22 cellular contexts compared by ENCODE assay signal in genomic region chr9:91986248-91986647, GRCh38. TPM values are rescaled to one million over a fixed set of nuclear protein-coding genes. Genes with fewer than 3 reads are reported as not detected.
DNase-seq lines count a peak whose midpoint lies in the region; ATAC-seq, FAIRE-seq and TF ChIP-seq lines count a peak whose summit lies in the region.
"Had no signal": no experiment of that assay in that cellular context is flagged by ENCODE, and none has a peak within 500 bp of the region (broad histone marks: within the 10 kb centered on the region; RNA-seq: fewer than 3 reads in every experiment).

No MANE protein-coding gene starts in this region.

- no peaks in the 10 kb centered on the region; the same call in 1 of the 2 replicates for H3K9me3 ChIP-seq in K562 (replicated peaks; ENCODE audit: control insufficient read depth, insufficient read depth, low read depth, low read length)
- H3K9me3 ChIP-seq: BE2C had no signal

- H3K4me1 ChIP-seq in K562 (replicated peaks in 1 of 2; ENCODE audit: control insufficient read depth in 2 of 2, insufficient read depth in 2 of 2, low read length in 2 of 2), result no peaks in the 10 kb centered on the region
- H3K4me1 ChIP-seq: BE2C; BLaER1 treated with 17β-estradiol and CSF1 and Interleukin-3, amounts not matched to agents 10 nM and 100 nM had no signal

- TF ChIP-seq EP300 in K562 (IDR thresholded peaks at IDR 0.05; ENCODE audit: low read length), result no peak

- in situ Hi-C loops in K562 (cut with MboI), result loop anchor here (25.0 kb wide), 1 partner anchor 1074 kb away; no protein-coding TSS in a partner anchor

- intact Hi-C loops in K562 (cut with micrococcal nuclease), result no loop called here

- ATAC-seq in K562 (no peak), HG02973 (IDR thresholded peaks at IDR 0.05; ENCODE audit: unreplicated experiment) (no peak)
- ATAC-seq in natural killer cell treated with Interleukin-12 subunit alpha and Interleukin-12 subunit beta and Interleukin-15 and Interleukin-18, amount 100 ng/mL, for 72 hours, result no peak

- CTCF ChIA-PET in K562 (lab: Yijun Ruan, JAX; ENCODE audit: low intra/inter-chr PET ratio), result no interaction called here

- no peaks in the 10 kb centered on the region for H3K36me3 ChIP-seq in K562 (ENCODE audit: control insufficient read depth, insufficient read depth, low read length)
- H3K36me3 ChIP-seq: BE2C; BLaER1 treated with 17β-estradiol and CSF1 and Interleukin-3, amounts not matched to agents 10 nM and 100 nM had no signal

- no peak for FAIRE-seq in K562 (lab: Jason Lieb, UNC)
- FAIRE-seq: D721Med, GM12891, GM18507, H1 had no signal

- H3K4me3 Mint-ChIP-seq in natural killer cell treated with Interleukin-12 subunit alpha and Interleukin-12 subunit beta and Interleukin-15 and Interleukin-18, amount 100 ng/mL, for 72 hours, result no peak overlapping the region
- H3K4me3 Mint-ChIP-seq: CD14-positive monocyte; CD4-positive, alpha-beta T cell; CD8-positive, alpha-beta memory T cell had no signal

- peaks cover 10 to 11% of the 10 kb centered on the region in 2 donors for H3K27me3 Mint-ChIP-seq in natural killer cell treated with Interleukin-12 subunit alpha and Interleukin-12 subunit beta and Interleukin-15 and Interleukin-18, amount 100 ng/mL, for 72 hours

- no peak overlapping the region for H3K27ac Mint-ChIP-seq in natural killer cell treated with Interleukin-12 subunit alpha and Interleukin-12 subunit beta and Interleukin-15 and Interleukin-18, amount 100 ng/mL, for 72 hours
- H3K27ac Mint-ChIP-seq: CD14-positive monocyte; CD4-positive, alpha-beta T cell; CD8-positive, alpha-beta memory T cell had no signal

- H4K20me1 ChIP-seq in K562 (replicated peaks; ENCODE audit: control insufficient read depth, insufficient read depth, low read length), result no peaks in the 10 kb centered on the region
- H4K20me1 ChIP-seq: BLaER1 treated with 17β-estradiol and CSF1 and Interleukin-3, amounts not matched to agents 10 nM and 100 nM had no signal

- H3K4me3 ChIP-seq in K562, result no peak overlapping the region
- H3K4me3 ChIP-seq: BLaER1 treated with 17β-estradiol and CSF1 and Interleukin-3, amounts not matched to agents 10 nM and 100 nM had no signal

- TF ChIP-seq RAD21 in K562 (CRISPR knock-in tag; conservative IDR thresholded peaks at IDR 0.05 in 1 of 2, IDR thresholded peaks at IDR 0.05 in 1 of 2), result no peak

- TF ChIP-seq POLR2A in K562 (conservative IDR thresholded peaks at IDR 0.05), result no peak

- H3K4me1 Mint-ChIP-seq in natural killer cell treated with Interleukin-12 subunit alpha and Interleukin-12 subunit beta and Interleukin-15 and Interleukin-18, amount 100 ng/mL, for 72 hours (ENCODE audit: low read depth in 2 of 2), result no peaks in the 10 kb centered on the region
- H3K4me1 Mint-ChIP-seq: CD14-positive monocyte; CD8-positive, alpha-beta memory T cell had no signal

- H3K36me3 Mint-ChIP-seq in natural killer cell treated with Interleukin-12 subunit alpha and Interleukin-12 subunit beta and Interleukin-15 and Interleukin-18, amount 100 ng/mL, for 72 hours, result no peaks in the 10 kb centered on the region
- H3K36me3 Mint-ChIP-seq: CD14-positive monocyte; CD8-positive, alpha-beta memory T cell had no signal

- no peaks in the 10 kb centered on the region for H3K79me2 ChIP-seq in K562 (ENCODE audit: control insufficient read depth, insufficient read depth, low read length)

- H3K27ac ChIP-seq in K562 (ENCODE audit: extremely low read depth, low read depth, low read length), result no peak overlapping the region
- H3K27ac ChIP-seq: BLaER1 treated with 17β-estradiol and CSF1 and Interleukin-3, amounts not matched to agents 10 nM and 100 nM had no signal

- BruUV-seq in K562 (replicated peaks; lab: Mats Ljungman, UMichigan), result no TSS peak

- peak; percentile 15 for DNase-seq in EH (ENCODE audit: low read depth)
- peak; percentile 4 for DNase-seq in NCI-H460 (ENCODE audit: extremely low read depth, low read depth)
- DNase-seq in K562 (ENCODE audit: extremely low read depth in 1 of 4, low spot score in 3 of 4), result no peak
- no peak for DNase-seq in natural killer cell treated with Interleukin-12 subunit alpha and Interleukin-12 subunit beta and Interleukin-15 and Interleukin-18, amount 100 ng/mL, for 72 hours (ENCODE audit: low spot score)
- no peak for DNase-seq in occipital lobe (lab: John Stamatoyannopoulos, UW)
- DNase-seq: AML-193; BE2C; CD4-positive, alpha-beta T cell; CD8-positive, alpha-beta memory T cell; DMS 273 treated with DMSO at 0.1 percent for 48 hours; DMS79; GF-D8; H7; HCEC 1CT had no signal

- H3K9me1 ChIP-seq in K562 (ENCODE audit: control insufficient read depth, insufficient read depth, low read length), result no peaks in the 10 kb centered on the region

- H3K9ac ChIP-seq in K562 (ENCODE audit: insufficient read depth in 1 of 2, low read depth in 2 of 2, low read length in 2 of 2), result no peak overlapping the region
- H3K9ac ChIP-seq: BLaER1 treated with 17β-estradiol and CSF1 and Interleukin-3, amounts not matched to agents 10 nM and 100 nM had no signal

- peaks cover 12 to 13% of the 10 kb centered on the region in 2 experiments; a peak in 4 of 5 replicates for H3K27me3 ChIP-seq in K562 (ENCODE audit: control insufficient read depth in 2 of 2, insufficient read depth in 2 of 2, low read length in 2 of 2)
- H3K27me3 ChIP-seq: BE2C; BLaER1 treated with 17β-estradiol and CSF1 and Interleukin-3, amounts not matched to agents 10 nM and 100 nM had no signal

- POLR2A ChIA-PET in K562 (lab: Yijun Ruan, JAX), result interaction anchor here (0.7 kb wide), 1 partner anchor 15 kb away, joined by 4 read pairs; no protein-coding TSS in a partner anchor

- 8% methylated on average over 2 of the region's 2 CpGs for WGBS in K562 (ENCODE audit: insufficient coverage, low coverage, missing lambda C conversion rate)

- H3K9me3 Mint-ChIP-seq in natural killer cell treated with Interleukin-12 subunit alpha and Interleukin-12 subunit beta and Interleukin-15 and Interleukin-18, amount 100 ng/mL, for 72 hours, result no peaks in the 10 kb centered on the region
- H3K9me3 Mint-ChIP-seq: CD4-positive, alpha-beta T cell had no signal

- no peak overlapping the region for H2AFZ ChIP-seq in K562 (ENCODE audit: low read depth, low read length)

- no peak overlapping the region for H3K4me2 ChIP-seq in K562 (ENCODE audit: insufficient read depth, low read length)
- H3K4me2 ChIP-seq: BLaER1 treated with 17β-estradiol and CSF1 and Interleukin-3, amounts not matched to agents 10 nM and 100 nM had no signal

- TF ChIP-seq CTCF in K562 (IDR thresholded peaks at IDR 0.05 in 2 of 3, conservative IDR thresholded peaks at IDR 0.05 in 1 of 3; ENCODE audit: insufficient read depth in 2 of 3, low read depth in 1 of 3, low read length in 3 of 3), result no peak

TF ChIP-seq in K562, 482 proteins besides CTCF, POLR2A, EP300 and RAD21:
- peak; percentile 52 for TF ChIP-seq NFE2 (IDR thresholded peaks at IDR 0.05; ENCODE audit: low read depth)
- no peak for TF ChIP-seq PCBP1 (IDR thresholded peaks at IDR 0.05; ENCODE audit: low read depth, low read length, poor library complexity, severe bottlenecking)
- 0 out of 2 replicates have a peak, but pooled peaks have one; percentile 32 for TF ChIP-seq MAFG (tag; conservative IDR thresholded peaks at IDR 0.05)
TF ChIP-seq in K562: peak in this region for 2.

RNA-seq across cellular contexts. Expression of gene ROR2, which starts 36.2 kb away (rescaled TPM):
- total RNA-seq in NCI-H460 (2014; rRNA removed; shearing (Covaris generic)), result 0.10 and 0.14 TPM in 2 replicates
- not detected in 2 replicates for polyA plus RNA-seq in NCI-H460 (2014; cell fraction: nucleus; rRNA removed)
- 55.8 and 56.6 TPM in 2 replicates for total RNA-seq in K562 (2011; cell fraction: chromatin; rRNA removed; ENCODE audit: low replicate concordance)
- 56.9 and 60.5 TPM in 2 replicates for total RNA-seq in K562 (2011; cell fraction: nucleolus; rRNA removed)
- 36.5 and 49.8 TPM in 2 replicates for total RNA-seq in K562 (2011; cell fraction: nucleoplasm; rRNA removed)
- total RNA-seq in K562 (2014; rRNA removed) (15.3 and 18.2 TPM in 2 replicates), K562 (2014; rRNA removed; fragmentation: Illumina TruSeq; extraction: Trizol) (11.4 and 17.3 TPM in 2 replicates), K562 (2015; rRNA removed; fragmentation: Illumina TruSeq; extraction: Trizol) (15.4 and 17.9 TPM in 2 replicates), K562 (2021) (33.6 and 33.8 TPM in 2 replicates), occipital lobe (0.94 TPM)
- polyA plus RNA-seq in K562 (2011; rRNA removed) (7.7 and 8.1 TPM in 2 replicates), K562 (2014; fragmentation: Illumina TruSeq; extraction: Trizol) (14.2 and 18.3 TPM in 2 replicates), K562 (2014; fragmentation: Nextera tagmentation; extraction: Ambion mirVana) (1 to 10 TPM; 5.6 to 6.0 TPM), K562 (2014; rRNA removed) (12.5 and 17.2 TPM in 2 replicates)
- polyA plus RNA-seq in K562 (2011; cell fraction: cytosol; rRNA removed), result 7.9 and 16.6 TPM in 2 replicates
- polyA plus RNA-seq in K562 (2011; cell fraction: nucleus; rRNA removed), result 11.8 and 20.5 TPM in 2 replicates
- polyA plus RNA-seq in K562 (2012), result 16.8 and 25.3 TPM in 2 replicates
- polyA minus RNA-seq in K562 (2011; rRNA and poly(A)+ RNA removed), result 11.9 and 15.1 TPM in 2 replicates
- polyA minus RNA-seq in K562 (2011; cell fraction: cytosol; rRNA and poly(A)+ RNA removed), result 16.4 and 18.1 TPM in 2 replicates
- 12.5 and 14.1 TPM in 2 replicates for polyA minus RNA-seq in K562 (2011; cell fraction: nucleus; rRNA and poly(A)+ RNA removed)
- total RNA-seq in natural killer cell treated with Interleukin-12 subunit alpha and Interleukin-12 subunit beta and Interleukin-15 and Interleukin-18, amount 100 ng/mL, for 72 hours, result under 1 TPM in 1 of 2 donors, not detected in 1; 0.11 TPM
- total RNA-seq: A172; CD4-positive, alpha-beta T cell; CD8-positive, alpha-beta memory T cell had no signal
- polyA plus RNA-seq: CD14-positive monocyte had no signal

Comparison
In these comparisons a context has a peak if more than half of its experiments do, and no peak if none do; other contexts are left out.
1. DNase-seq: peak in EH (single experiment) and NCI-H460 (single experiment); none in K562 (0 of 4), natural killer cell treated with Interleukin-12 subunit alpha and Interleukin-12 subunit beta and Interleukin-15 and Interleukin-18, amount 100 ng/mL, for 72 hours (single experiment) and occipital lobe (single experiment).